Comparison of ENCODE assay signal across 14 cellular contexts in genomic region chr22:47796128-47796908, GRCh38.
DNase-seq lines count a peak whose midpoint lies in the region; ATAC-seq and TF ChIP-seq lines count a peak whose summit lies in the region.
"Had no signal": no experiment of that assay in that cellular context is flagged by ENCODE, and none has a peak within 500 bp of the region (broad histone marks: within the 10 kb centered on the region; RNA-seq: fewer than 3 reads in every experiment).

No MANE protein-coding gene starts in this region.

- no peaks in the 10 kb centered on the region for H4K20me1 ChIP-seq in PC-9 (ENCODE audit: insufficient read depth)

- H3K4me3 Mint-ChIP-seq in activated CD4-positive, alpha-beta memory T cell treated with anti-CD3 and anti-CD28 coated beads, Interleukin-2, amount 10 ng/mL, durations not matched to agents 7 days and 5 days, result no peak overlapping the region
- no peak overlapping the region for H3K4me3 Mint-ChIP-seq in activated CD4-positive, alpha-beta memory T cell treated with anti-CD3 and anti-CD28 coated beads for 36 hours
- H3K4me3 Mint-ChIP-seq in activated CD8-positive, alpha-beta memory T cell treated with anti-CD3 and anti-CD28 coated beads, Interleukin-2, amount 10 ng/mL, durations not matched to agents 7 days and 5 days, result no peak overlapping the region
- H3K4me3 Mint-ChIP-seq in endodermal cell, result no peak overlapping the region
- no peak overlapping the region for H3K4me3 Mint-ChIP-seq in osteocyte (ENCODE audit: unreplicated experiment)
- H3K4me3 Mint-ChIP-seq: CD8-positive, alpha-beta memory T cell; GM23338 had no signal

- H3K36me3 ChIP-seq in endodermal cell (ENCODE audit: control insufficient read depth, insufficient read depth, low read length), result no peaks in the 10 kb centered on the region
- H3K36me3 ChIP-seq in stomach, result no peaks in the 10 kb centered on the region
- no peaks in the 10 kb centered on the region for H3K36me3 ChIP-seq in PC-9 (ENCODE audit: low read depth)
- H3K36me3 ChIP-seq: HAP-1 had no signal

- H3K9me3 ChIP-seq in endodermal cell (ENCODE audit: control insufficient read depth, low read length) (peaks cover 14% of the 10 kb centered on the region), stomach (peaks cover 0 to 8% (median 0%) of the 10 kb centered on the region in 4 donors), PC-9 (ENCODE audit: insufficient read depth, low read depth) (no peaks in the 10 kb centered on the region)
- H3K9me3 ChIP-seq: Caco-2, HAP-1 had no signal

- no peak for TF ChIP-seq CTCF in endodermal cell (conservative IDR thresholded peaks at IDR 0.05)
- no peak for TF ChIP-seq CTCF in osteocyte (IDR thresholded peaks at IDR 0.05)
- TF ChIP-seq CTCF in stomach (IDR thresholded peaks at IDR 0.05), result no peak
- TF ChIP-seq CTCF in PC-9 (conservative IDR thresholded peaks at IDR 0.05), result no peak

- no peaks in the 10 kb centered on the region for H3K79me2 ChIP-seq in PC-9 (ENCODE audit: low read depth)

- H3K27ac ChIP-seq in endodermal cell (ENCODE audit: low read depth, low read length) (no peak overlapping the region), stomach (no peak overlapping the region), PC-9 (no peak overlapping the region)
- H3K27ac ChIP-seq: 22Rv1 had no signal

- DNase-seq in activated CD4-positive, alpha-beta memory T cell treated with anti-CD3 and anti-CD28 coated beads, Interleukin-2, amount 10 ng/mL, durations not matched to agents 7 days and 5 days, result peak; percentile 5
- no peak for DNase-seq in activated CD4-positive, alpha-beta memory T cell treated with anti-CD3 and anti-CD28 coated beads for 36 hours
- DNase-seq in activated CD8-positive, alpha-beta memory T cell treated with anti-CD3 and anti-CD28 coated beads, Interleukin-2, amount 10 ng/mL, durations not matched to agents 7 days and 5 days, result peak; percentile 27
- DNase-seq in endodermal cell (peak; percentile 15), osteocyte (ENCODE audit: extremely low spot score, unreplicated experiment) (peak; percentile 80), stomach (no peak), SHP77 treated with DMSO at 0.1 percent for 48 hours (lab: John Stamatoyannopoulos, UW) (no peak), PC-9 (no peak)
- DNase-seq: Caco-2; CD8-positive, alpha-beta memory T cell; DMS 273 treated with DMSO at 0.1 percent for 48 hours had no signal

- H3K9ac ChIP-seq in endodermal cell (ENCODE audit: extremely low read depth, low read length, poor library complexity, severe bottlenecking), result no peak overlapping the region

- 91 to 97% methylated on average over 5 to 11 of the region's 11 CpGs for WGBS in endodermal cell (ENCODE audit: insufficient coverage in 1 of 2, insufficient read length in 1 of 2), 2 experiments
- WGBS in stomach, 5 donors, result 81 to 90% (median 89%) methylated on average over 9 to 11 of the region's 11 CpGs

- H3K27me3 ChIP-seq in endodermal cell (ENCODE audit: control insufficient read depth, insufficient read depth, low read length, poor library complexity, severe bottlenecking), result no peaks in the 10 kb centered on the region
- peaks cover 0 to 4% (median 0%) of the 10 kb centered on the region in 3 donors for H3K27me3 ChIP-seq in stomach
- H3K27me3 ChIP-seq in PC-9 (ENCODE audit: insufficient read depth, low read depth), result no peaks in the 10 kb centered on the region

- H2AFZ ChIP-seq in PC-9, result no peak overlapping the region
- H2AFZ ChIP-seq: GM23338 had no signal

- H3K4me1 ChIP-seq in endodermal cell (ENCODE audit: control insufficient read depth, insufficient read depth, low read length) (no peaks in the 10 kb centered on the region), stomach (no peaks in the 10 kb centered on the region), PC-9 (replicated peaks; ENCODE audit: insufficient read depth) (no peaks in the 10 kb centered on the region)
- H3K4me1 ChIP-seq: Caco-2, HAP-1 had no signal

- no peaks in the 10 kb centered on the region for H3K36me3 Mint-ChIP-seq in activated CD4-positive, alpha-beta memory T cell treated with anti-CD3 and anti-CD28 coated beads, Interleukin-2, amount 10 ng/mL, durations not matched to agents 7 days and 5 days (ENCODE audit: low read depth)
- H3K36me3 Mint-ChIP-seq in activated CD4-positive, alpha-beta memory T cell treated with anti-CD3 and anti-CD28 coated beads for 36 hours, result no peaks in the 10 kb centered on the region
- H3K36me3 Mint-ChIP-seq in activated CD8-positive, alpha-beta memory T cell treated with anti-CD3 and anti-CD28 coated beads, Interleukin-2, amount 10 ng/mL, durations not matched to agents 7 days and 5 days, result no peaks in the 10 kb centered on the region
- H3K36me3 Mint-ChIP-seq in endodermal cell (ENCODE audit: low read depth) (peaks cover 4% of the 10 kb centered on the region), osteocyte (ENCODE audit: unreplicated experiment) (no peaks in the 10 kb centered on the region)
- H3K36me3 Mint-ChIP-seq: CD8-positive, alpha-beta memory T cell had no signal

- no peaks in the 10 kb centered on the region for H3K4me1 Mint-ChIP-seq in activated CD4-positive, alpha-beta memory T cell treated with anti-CD3 and anti-CD28 coated beads, Interleukin-2, amount 10 ng/mL, durations not matched to agents 7 days and 5 days
- no peaks in the 10 kb centered on the region for H3K4me1 Mint-ChIP-seq in activated CD4-positive, alpha-beta memory T cell treated with anti-CD3 and anti-CD28 coated beads for 36 hours (ENCODE audit: low read depth)
- no peaks in the 10 kb centered on the region for H3K4me1 Mint-ChIP-seq in activated CD8-positive, alpha-beta memory T cell treated with anti-CD3 and anti-CD28 coated beads, Interleukin-2, amount 10 ng/mL, durations not matched to agents 7 days and 5 days
- H3K4me1 Mint-ChIP-seq in endodermal cell (no peaks in the 10 kb centered on the region), osteocyte (ENCODE audit: unreplicated experiment) (no peaks in the 10 kb centered on the region)
- H3K4me1 Mint-ChIP-seq: CD8-positive, alpha-beta memory T cell; GM23338 had no signal

- no peak overlapping the region for H3K27ac Mint-ChIP-seq in activated CD4-positive, alpha-beta memory T cell treated with anti-CD3 and anti-CD28 coated beads, Interleukin-2, amount 10 ng/mL, durations not matched to agents 7 days and 5 days
- no peak overlapping the region for H3K27ac Mint-ChIP-seq in activated CD4-positive, alpha-beta memory T cell treated with anti-CD3 and anti-CD28 coated beads for 36 hours
- H3K27ac Mint-ChIP-seq in activated CD8-positive, alpha-beta memory T cell treated with anti-CD3 and anti-CD28 coated beads, Interleukin-2, amount 10 ng/mL, durations not matched to agents 7 days and 5 days, result no peak overlapping the region
- H3K27ac Mint-ChIP-seq in endodermal cell (no peak overlapping the region), osteocyte (ENCODE audit: unreplicated experiment) (no peak overlapping the region)
- H3K27ac Mint-ChIP-seq: CD8-positive, alpha-beta memory T cell; GM23338 had no signal

- intact Hi-C loops in activated CD4-positive, alpha-beta memory T cell treated with anti-CD3 and anti-CD28 coated beads for 36 hours (cut with micrococcal nuclease), result no loop called here
- intact Hi-C loops in stomach (cut with DNase I; ENCODE audit: low total_unique reads) (no loop called here), PC-9 (cut with micrococcal nuclease; ENCODE audit: unreplicated experiment) (no loop called here)

- no peak for ATAC-seq in activated CD8-positive, alpha-beta memory T cell treated with anti-CD3 and anti-CD28 coated beads, Interleukin-2, amount 10 ng/mL, durations not matched to agents 7 days and 5 days

- no peak for TF ChIP-seq EP300 in stomach (IDR thresholded peaks at IDR 0.05)

- no peak overlapping the region for H3K4me2 ChIP-seq in PC-9
- H3K4me2 ChIP-seq: GM23338 had no signal

- no peaks in the 10 kb centered on the region for H3K9me2 ChIP-seq in PC-9 (ENCODE audit: insufficient read depth)

- H3F3A ChIP-seq in PC-9 (ENCODE audit: insufficient read depth, low read depth), result no peaks in the 10 kb centered on the region

- POLR2A ChIA-PET in activated CD4-positive, alpha-beta memory T cell treated with anti-CD3 and anti-CD28 coated beads, Interleukin-2, amount 10 ng/mL, durations not matched to agents 7 days and 5 days (lab: Charles Lee), result no interaction called here
- POLR2A ChIA-PET in activated CD4-positive, alpha-beta memory T cell treated with anti-CD3 and anti-CD28 coated beads for 36 hours (lab: Charles Lee), result no interaction called here
- POLR2A ChIA-PET in PC-9 (lab: Charles Lee; ENCODE audit: unreplicated experiment), result no interaction called here

- BruUV-seq in PC-9 (replicated peaks; lab: Mats Ljungman, UMichigan), result no TSS peak

- no peaks in the 10 kb centered on the region for H3K27me3 Mint-ChIP-seq in activated CD4-positive, alpha-beta memory T cell treated with anti-CD3 and anti-CD28 coated beads, Interleukin-2, amount 10 ng/mL, durations not matched to agents 7 days and 5 days
- peaks cover 1% of the 10 kb centered on the region for H3K27me3 Mint-ChIP-seq in activated CD4-positive, alpha-beta memory T cell treated with anti-CD3 and anti-CD28 coated beads for 36 hours
- H3K27me3 Mint-ChIP-seq in activated CD8-positive, alpha-beta memory T cell treated with anti-CD3 and anti-CD28 coated beads, Interleukin-2, amount 10 ng/mL, durations not matched to agents 7 days and 5 days, result no peaks in the 10 kb centered on the region
- H3K27me3 Mint-ChIP-seq in endodermal cell (ENCODE audit: insufficient read depth), result peaks cover 2% of the 10 kb centered on the region
- no peaks in the 10 kb centered on the region for H3K27me3 Mint-ChIP-seq in osteocyte (ENCODE audit: unreplicated experiment)

- TF ChIP-seq POLR2A in stomach (IDR thresholded peaks at IDR 0.05), result no peak

- CTCF ChIA-PET in activated CD4-positive, alpha-beta memory T cell treated with anti-CD3 and anti-CD28 coated beads, Interleukin-2, amount 10 ng/mL, durations not matched to agents 7 days and 5 days (lab: Charles Lee), result no interaction called here
- CTCF ChIA-PET in activated CD4-positive, alpha-beta memory T cell treated with anti-CD3 and anti-CD28 coated beads for 36 hours (lab: Charles Lee), result no interaction called here
- CTCF ChIA-PET in activated CD8-positive, alpha-beta memory T cell treated with anti-CD3 and anti-CD28 coated beads, Interleukin-2, amount 10 ng/mL, durations not matched to agents 7 days and 5 days (lab: Charles Lee), result no interaction called here
- CTCF ChIA-PET in PC-9 (lab: Charles Lee), result no interaction called here

- H3K4me3 ChIP-seq in endodermal cell (ENCODE audit: low read length) (no peak overlapping the region), stomach (no peak overlapping the region), PC-9 (no peak overlapping the region)
- H3K4me3 ChIP-seq: GM23338, HAP-1 had no signal

- H3K9me3 Mint-ChIP-seq in activated CD4-positive, alpha-beta memory T cell treated with anti-CD3 and anti-CD28 coated beads, Interleukin-2, amount 10 ng/mL, durations not matched to agents 7 days and 5 days, result no peaks in the 10 kb centered on the region
- H3K9me3 Mint-ChIP-seq in activated CD4-positive, alpha-beta memory T cell treated with anti-CD3 and anti-CD28 coated beads for 36 hours, result no peaks in the 10 kb centered on the region
- H3K9me3 Mint-ChIP-seq in activated CD8-positive, alpha-beta memory T cell treated with anti-CD3 and anti-CD28 coated beads, Interleukin-2, amount 10 ng/mL, durations not matched to agents 7 days and 5 days (ENCODE audit: low read depth), result peaks cover 3% of the 10 kb centered on the region
- H3K9me3 Mint-ChIP-seq in endodermal cell (peaks cover 22% of the 10 kb centered on the region), osteocyte (ENCODE audit: unreplicated experiment) (peaks cover 32% of the 10 kb centered on the region)

Comparison
In these comparisons a context has a peak if more than half of its experiments do, and no peak if none do; other contexts are left out.
1. DNase-seq: peak in activated CD4-positive, alpha-beta memory T cell treated with anti-CD3 and anti-CD28 coated beads, Interleukin-2, amount 10 ng/mL, durations not matched to agents 7 days and 5 days (single experiment), activated CD8-positive, alpha-beta memory T cell treated with anti-CD3 and anti-CD28 coated beads, Interleukin-2, amount 10 ng/mL, durations not matched to agents 7 days and 5 days (single experiment), endodermal cell (single experiment) and osteocyte (single experiment); none in activated CD4-positive, alpha-beta memory T cell treated with anti-CD3 and anti-CD28 coated beads for 36 hours (single experiment), stomach (single experiment), SHP77 treated with DMSO at 0.1 percent for 48 hours (single experiment) and PC-9 (0 of 2).